ENCODE assay signal across 15 cellular contexts in the genomic region with DNA sequence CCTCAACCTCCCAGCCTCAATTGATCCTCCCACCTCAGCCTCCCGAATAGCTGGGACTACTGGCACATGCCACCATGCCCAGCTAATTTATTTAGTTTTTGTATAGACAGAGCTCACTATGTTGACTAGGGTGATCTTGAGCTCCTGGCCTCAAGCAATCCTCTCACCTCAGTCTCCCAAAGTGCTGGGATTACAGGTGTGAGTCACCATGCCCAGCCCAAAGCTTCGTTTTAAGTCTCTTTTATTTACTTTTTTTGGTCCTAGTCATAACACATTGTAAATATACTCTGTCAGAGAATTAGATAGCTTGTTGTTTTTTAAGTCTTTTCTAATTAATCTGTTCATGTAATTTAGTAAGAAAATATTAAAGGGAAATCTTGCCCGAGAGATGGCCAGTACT. TPM values are rescaled to one million over a fixed set of nuclear protein-coding genes. Genes with fewer than 3 reads are reported as not detected.
DNase-seq lines count a peak whose midpoint lies in the region; ATAC-seq and TF ChIP-seq lines count a peak whose summit lies in the region.
"Had no signal": no experiment of that assay in that cellular context is flagged by ENCODE, and none has a peak within 500 bp of the region (broad histone marks: within the 10 kb centered on the region; RNA-seq: fewer than 3 reads in every experiment).

No MANE protein-coding gene starts in this region.

- H3K4me2 ChIP-seq in PC-9 = peak overlapping the region; percentile 73

- peaks cover 2% of the 10 kb centered on the region for H3K4me1 ChIP-seq in right cardiac atrium (ENCODE audit: control insufficient read depth, insufficient read depth, low read length)
- H3K4me1 ChIP-seq in PC-9 (replicated peaks; ENCODE audit: insufficient read depth) = peaks cover 70% of the 10 kb centered on the region
- peaks cover 20% of the 10 kb centered on the region for H3K4me1 ChIP-seq in foreskin keratinocyte

- H3K27me3 Mint-ChIP-seq in CD4-positive, alpha-beta T cell = peaks cover 20% of the 10 kb centered on the region

- H3K4me3 Mint-ChIP-seq in CD4-positive, alpha-beta T cell = no peak overlapping the region
- H3K4me3 Mint-ChIP-seq: HFFc6 had no signal

- no peaks in the 10 kb centered on the region for H3K9me3 ChIP-seq in right cardiac atrium (ENCODE audit: control insufficient read depth, low read length)
- no peaks in the 10 kb centered on the region for H3K9me3 ChIP-seq in PC-9 (ENCODE audit: insufficient read depth, low read depth)
- H3K9me3 ChIP-seq in CD4-positive, alpha-beta T cell (ENCODE audit: control insufficient read depth, low read length) = no peaks in the 10 kb centered on the region

- H3K27ac Mint-ChIP-seq in CD4-positive, alpha-beta T cell = no peak overlapping the region
- H3K27ac Mint-ChIP-seq: HFFc6 had no signal

- 89% methylated on average over 3 of the region's 3 CpGs for WGBS in right cardiac atrium

- H3K9me3 Mint-ChIP-seq in CD4-positive, alpha-beta T cell = peaks cover 2% of the 10 kb centered on the region

- H3K9me2 ChIP-seq in PC-9 (ENCODE audit: insufficient read depth) = no peaks in the 10 kb centered on the region

- peaks cover 56% of the 10 kb centered on the region for H3F3A ChIP-seq in PC-9 (ENCODE audit: insufficient read depth, low read depth)

- H3K36me3 ChIP-seq in PC-9 (ENCODE audit: low read depth) = peaks cover 20% of the 10 kb centered on the region; the same call in 1 of the 2 replicates

- TF ChIP-seq CTCF in PC-9 (conservative IDR thresholded peaks at IDR 0.05) = no peak
- TF ChIP-seq CTCF in foreskin keratinocyte (conservative IDR thresholded peaks at IDR 0.05) = no peak
- no peak for TF ChIP-seq CTCF in CD4-positive, alpha-beta T cell (IDR thresholded peaks at IDR 0.05)

- no peak overlapping the region for H2AFZ ChIP-seq in PC-9

- no peak for DNase-seq in right cardiac atrium
- no peak for DNase-seq in left cardiac atrium
- peak; percentile 17 to 66 for DNase-seq in PC-9
- peak in 1 of 2 donors; percentile 18 for DNase-seq in foreskin keratinocyte
- no peak for DNase-seq in posterior cingulate gyrus
- no peak for DNase-seq in head of caudate nucleus
- DNase-seq in CD4-positive, alpha-beta T cell = no peak
- DNase-seq: DMS53, EL, GF-D8, HFFc6, NCI-H1930, NCI-H2227 treated with DMSO at 0.1 percent for 48 hours, NCI-H748 treated with DMSO at 0.1 percent for 48 hours had no signal

- H3K4me1 Mint-ChIP-seq in CD4-positive, alpha-beta T cell (ENCODE audit: low read depth) = no peaks in the 10 kb centered on the region

- intact Hi-C loops in right cardiac atrium (cut with DNase I) (no loop called here), left cardiac atrium (cut with DNase I) (no loop called here), PC-9 (cut with micrococcal nuclease; ENCODE audit: unreplicated experiment) (loop anchor here (10.0 kb wide), 2 partner anchors 212 to 248 kb away; a partner anchor contains a TSS), posterior cingulate gyrus (cut with DNase I) (no loop called here), head of caudate nucleus (cut with DNase I) (no loop called here)
- intact Hi-C loops in CD4-positive, alpha-beta T cell (cut with DNase I, micrococcal nuclease) = no loop called here

- H3K27me3 ChIP-seq in right cardiac atrium (ENCODE audit: control insufficient read depth, insufficient read depth) (no peaks in the 10 kb centered on the region), PC-9 (ENCODE audit: insufficient read depth, low read depth) (no peaks in the 10 kb centered on the region), foreskin keratinocyte (no peaks in the 10 kb centered on the region)
- no peaks in the 10 kb centered on the region for H3K27me3 ChIP-seq in CD4-positive, alpha-beta T cell (ENCODE audit: control insufficient read depth, insufficient read depth, low read length)

- CTCF ChIA-PET in PC-9 (lab: Charles Lee) = no interaction called here
- CTCF ChIA-PET in CD4-positive, alpha-beta T cell (lab: Charles Lee) = no interaction called here

- no peaks in the 10 kb centered on the region for H3K36me3 Mint-ChIP-seq in CD4-positive, alpha-beta T cell (ENCODE audit: low read depth)

- no peaks in the 10 kb centered on the region for H4K20me1 ChIP-seq in PC-9 (ENCODE audit: insufficient read depth)

- H3K27ac ChIP-seq in right cardiac atrium (ENCODE audit: low read length) (peak overlapping the region; percentile 13), PC-9 (peak overlapping the region; percentile 96), foreskin keratinocyte (peak overlapping the region; percentile 31)
- no peak overlapping the region for H3K27ac ChIP-seq in CD4-positive, alpha-beta T cell (ENCODE audit: low read depth, low read length)

- H3K79me2 ChIP-seq in PC-9 (ENCODE audit: low read depth) = peaks cover 73% of the 10 kb centered on the region

- no peak overlapping the region for H3K4me3 ChIP-seq in right cardiac atrium (ENCODE audit: low read length)
- peak overlapping the region; percentile 5; the same call in 1 of the 2 replicates for H3K4me3 ChIP-seq in PC-9

- POLR2A ChIA-PET in PC-9 (lab: Charles Lee; ENCODE audit: unreplicated experiment) = interaction anchor here (0.6 kb wide), 1 partner anchor 17 kb away, joined by 4 read pairs; no protein-coding TSS in a partner anchor
- POLR2A ChIA-PET in CD4-positive, alpha-beta T cell (lab: Charles Lee) = no interaction called here

- BruUV-seq in PC-9 (replicated peaks; lab: Mats Ljungman, UMichigan) = no TSS peak

- ATAC-seq in right cardiac atrium = no peak
- ATAC-seq in left cardiac atrium = no peak
- peak; percentile 54 for ATAC-seq in foreskin keratinocyte
- no peak for ATAC-seq in CD4-positive, alpha-beta T cell (ENCODE audit: poor library complexity)

RNA-seq across cellular contexts. Expression of a gene that starts 42.8 kb away (rescaled TPM):
- total RNA-seq in right cardiac atrium (10 to 100 TPM; 72.0 to 95.6 (median 86.0) TPM), left cardiac atrium (10 to 100 TPM; 60.9 to 69.6 TPM), PC-9 (2021) (57.6 and 60.6 TPM in 2 replicates), foreskin keratinocyte (13.9 and 15.4 TPM in 2 replicates)
- polyA plus RNA-seq in right cardiac atrium (82.2 TPM), foreskin keratinocyte (9.3 and 11.4 TPM in 2 replicates)
- not detected for total RNA-seq in CD4-positive, alpha-beta T cell
- total RNA-seq: HFFc6, LHCN-M2 had no signal

Comparison
In these comparisons a context has a peak if more than half of its experiments do, and no peak if none do; other contexts are left out.
1. DNase-seq: peak in PC-9 (2 of 2); none in right cardiac atrium (0 of 3), left cardiac atrium (single experiment), posterior cingulate gyrus (0 of 10), head of caudate nucleus (0 of 42) and CD4-positive, alpha-beta T cell (0 of 10).
2. RNA of a gene that starts 42.8 kb away (total RNA-seq): 72.0 to 95.6 TPM in right cardiac atrium, 60.9 to 69.6 TPM in left cardiac atrium, 57.6 to 60.6 TPM in PC-9 and 13.9 to 15.4 TPM in foreskin keratinocyte; not detected in CD4-positive, alpha-beta T cell; every median in the first group is over 10 times any median in the second.